Comparison of ENCODE assay signal across 16 cellular contexts in genomic region chr14:22428681-22429315, GRCh38.
DNase-seq lines count a peak whose midpoint lies in the region; FAIRE-seq and TF ChIP-seq lines count a peak whose summit lies in the region.
"Had no signal": no experiment of that assay in that cellular context is flagged by ENCODE, and none has a peak within 500 bp of the region (broad histone marks: within the 10 kb centered on the region; RNA-seq: fewer than 3 reads in every experiment).

No MANE protein-coding gene starts in this region.

- no peaks in the 10 kb centered on the region for H3K9me2 ChIP-seq in OCI-LY1 (ENCODE audit: low read depth, low read length)

- H3K27me3 ChIP-seq in OCI-LY1 (ENCODE audit: insufficient read depth, low read length) = no peaks in the 10 kb centered on the region
- no peaks in the 10 kb centered on the region for H3K27me3 ChIP-seq in neutrophil
- H3K27me3 ChIP-seq: heart left ventricle, suprapubic skin had no signal

- no peaks in the 10 kb centered on the region for H3F3A ChIP-seq in OCI-LY1 (ENCODE audit: insufficient read depth, low read length)

- H3K4me1 ChIP-seq in OCI-LY1 (ENCODE audit: insufficient read depth, low read length, severe bottlenecking) = peaks cover 54% of the 10 kb centered on the region
- peaks cover 58 to 85% of the 10 kb centered on the region in 2 experiments for H3K4me1 ChIP-seq in neutrophil (ENCODE audit: control insufficient read depth in 1 of 2, insufficient read depth in 1 of 2, low read depth in 1 of 2, low read length in 1 of 2)

- H3K9ac ChIP-seq in OCI-LY1 (ENCODE audit: low read length) = peak overlapping the region; percentile 22; the same call in 1 of the 2 replicates

- H3K79me2 ChIP-seq in OCI-LY1 (ENCODE audit: insufficient read depth, low read length) = no peaks in the 10 kb centered on the region

- DNase-seq in ELR (ENCODE audit: low read depth) (peak; percentile 33), dermis microvascular lymphatic vessel endothelial cell (ENCODE audit: low read depth in 2 of 2) (peak; percentile 17 to 68), D721Med (ENCODE audit: insufficient read length, low spot score) (no peak)
- no peak for DNase-seq in activated CD8-positive, alpha-beta memory T cell treated with anti-CD3 and anti-CD28 coated beads, Interleukin-2, amount 50 U/mL, for 4 hours
- no peak for DNase-seq in activated effector memory CD4-positive, alpha-beta T cell treated with Interleukin-2 at 50 U/mL for 16 hours
- no peak for DNase-seq in activated CD4-positive, CD25-positive, alpha-beta regulatory T cell treated with anti-CD3 and anti-CD28 coated beads, Interleukin-2, amount 50 U/mL, for 72 hours
- DNase-seq: activated CD8-positive, alpha-beta memory T cell treated with anti-CD3 and anti-CD28 coated beads, Interleukin-2, amount 10 ng/mL, durations not matched to agents 7 days and 5 days; CD8-positive, alpha-beta memory T cell; heart left ventricle; naive B cell; NCI-H2029; stimulated activated CD4-positive, alpha-beta T cell treated with anti-CD3 and anti-CD28 coated beads, Interleukin-4, amount 100 ng/mL, for 1 hour had no signal

- no peak for TF ChIP-seq CTCF in OCI-LY1 (IDR thresholded peaks at IDR 0.05; ENCODE audit: low read length)
- TF ChIP-seq CTCF in neutrophil (IDR thresholded peaks at IDR 0.05) = no peak
- no peak for TF ChIP-seq CTCF in D721Med (IDR thresholded peaks at IDR 0.05; ENCODE audit: insufficient read depth, missing control alignments)

- H3K4me2 ChIP-seq in OCI-LY1 (ENCODE audit: low read length) = no peak overlapping the region; the same call in 1 of the 2 replicates

- no peak for FAIRE-seq in D721Med (lab: Jason Lieb, UNC)
- FAIRE-seq: GM12892 had no signal

- no peak overlapping the region for H3K4me3 ChIP-seq in OCI-LY1 (ENCODE audit: low read depth, low read length, poor library complexity, severe bottlenecking)
- H3K4me3 ChIP-seq in neutrophil (ENCODE audit: low read depth in 1 of 2, low read length in 1 of 2) = peak overlapping the region in 1 of 2 experiments; percentile 62

- H3K36me3 ChIP-seq in OCI-LY1 (ENCODE audit: insufficient read depth, low read length) = no peaks in the 10 kb centered on the region
- H3K36me3 ChIP-seq in neutrophil = no peaks in the 10 kb centered on the region
- H3K36me3 ChIP-seq: heart left ventricle, suprapubic skin had no signal

- H4K20me1 ChIP-seq in OCI-LY1 (ENCODE audit: insufficient read depth, low read length) = no peaks in the 10 kb centered on the region

- no peak overlapping the region for H2AFZ ChIP-seq in OCI-LY1 (ENCODE audit: low read length)

- H3K9me3 ChIP-seq in OCI-LY1 (ENCODE audit: low read length) = no peaks in the 10 kb centered on the region
- no peaks in the 10 kb centered on the region for H3K9me3 ChIP-seq in neutrophil
- H3K9me3 ChIP-seq: heart left ventricle, suprapubic skin had no signal

- H3K27ac ChIP-seq in OCI-LY1 (ENCODE audit: low read depth, low read length, poor library complexity, severe bottlenecking) (peak overlapping the region; percentile 65), neutrophil (peak overlapping the region; percentile 89)

Comparison
In these comparisons a context has a peak if more than half of its experiments do, and no peak if none do; other contexts are left out.
1. DNase-seq: peak in ELR (single experiment) and dermis microvascular lymphatic vessel endothelial cell (2 of 2); none in activated CD8-positive, alpha-beta memory T cell treated with anti-CD3 and anti-CD28 coated beads, Interleukin-2, amount 50 U/mL, for 4 hours (single experiment), activated effector memory CD4-positive, alpha-beta T cell treated with Interleukin-2 at 50 U/mL for 16 hours (single experiment), D721Med (single experiment) and activated CD4-positive, CD25-positive, alpha-beta regulatory T cell treated with anti-CD3 and anti-CD28 coated beads, Interleukin-2, amount 50 U/mL, for 72 hours (single experiment).